1 cellular context compared by ENCODE assay signal in genomic region chr1:15033264-15033663, GRCh38.
TF ChIP-seq lines count a peak whose summit lies in the region.

No MANE protein-coding gene starts in this region.

TF ChIP-seq in SK-N-SH, 30 proteins besides CTCF, POLR2A, EP300 and RAD21 (continued from another document):
- no peak for TF ChIP-seq REST (IDR thresholded peaks at IDR 0.05; ENCODE audit: low read depth, low read length)
